In genomic region chr1:241817331-241817792, GRCh38 we compare ENCODE assay signal across 16 cellular contexts. TPM values are rescaled to one million over a fixed set of nuclear protein-coding genes. Genes with fewer than 3 reads are reported as not detected.
A peak's percentile ranks its signal among the peaks of the same experiment; 100 is the strongest.
DNase-seq lines count a peak whose midpoint lies in the region; ATAC-seq and TF ChIP-seq lines count a peak whose summit lies in the region.
"Had no signal": no experiment of that assay in that cellular context is flagged by ENCODE, and none has a peak within 500 bp of the region (broad histone marks: within the 10 kb centered on the region; RNA-seq: fewer than 3 reads in every experiment).

No MANE protein-coding gene starts in this region.

- H3K9me3 ChIP-seq in HEK293 (ENCODE audit: control insufficient read depth, insufficient read depth, low read depth, low read length) (no peaks in the 10 kb centered on the region), left lung (no peaks in the 10 kb centered on the region)

- CTCF ChIA-PET in HEK293 (lab: Yijun Ruan, JAX): interaction anchor here (0.6 to 1.2 kb wide), 3 partner anchors 9 to 148 kb away, joined by 3 read pairs; no protein-coding TSS in a partner anchor

- in situ Hi-C loops in astrocyte of the spinal cord (cut with HindIII; ENCODE audit: low sequenced_read_pairs): no loop called here

- no peak overlapping the region for H3K4me3 ChIP-seq in HEK293 (ENCODE audit: low read depth, low read length)
- no peak overlapping the region for H3K4me3 ChIP-seq in astrocyte of the spinal cord (ENCODE audit: low read depth, low read length)
- H3K4me3 ChIP-seq in left lung: no peak overlapping the region
- H3K4me3 ChIP-seq: GM23338 had no signal

- no peak overlapping the region for H3K27ac ChIP-seq in HEK293 (ENCODE audit: extremely low read depth, low read depth, low read length)
- H3K27ac ChIP-seq in left lung: no peak overlapping the region

- H3K27me3 ChIP-seq in left lung: no peaks in the 10 kb centered on the region

- H3K4me1 ChIP-seq in HEK293 (ENCODE audit: control insufficient read depth, insufficient read depth, low read length): no peaks in the 10 kb centered on the region
- no peaks in the 10 kb centered on the region for H3K4me1 ChIP-seq in left lung

- no peaks in the 10 kb centered on the region for H3K36me3 ChIP-seq in HEK293 (ENCODE audit: control insufficient read depth in 2 of 2, insufficient read depth in 1 of 2, low read length in 2 of 2)
- H3K36me3 ChIP-seq in left lung: no peaks in the 10 kb centered on the region

- intact Hi-C loops in left lung (cut with DNase I): no loop called here

- ATAC-seq in left lung (peak; percentile 43), HG03342 (IDR thresholded peaks at IDR 0.05; ENCODE audit: unreplicated experiment) (no peak)
- ATAC-seq: CD8-positive, alpha-beta T cell; GM23338; left cardiac atrium had no signal

- peak; percentile 18 for DNase-seq in AG20443 (ENCODE audit: low spot score)
- peak; percentile 81 for DNase-seq in astrocyte of the spinal cord (ENCODE audit: low read depth, low spot score)
- DNase-seq in left lung: no peak
- no peak for DNase-seq in activated CD4-positive, alpha-beta T cell treated with anti-CD3 and anti-CD28 coated beads, Interleukin-2, amount 50 U/mL, for 48 hours
- no peak for DNase-seq in HuH-7.5 (ENCODE audit: low spot score)
- no peak for DNase-seq in NK-92 (lab: John Stamatoyannopoulos, UW; ENCODE audit: unreplicated experiment)
- DNase-seq: activated CD4-positive, CD25-positive, alpha-beta regulatory T cell; activated naive CD4-positive, alpha-beta T cell treated with Interleukin-2 at 50 U/mL for 16 hours; CD8-positive, alpha-beta T cell; GF-D8; left cardiac atrium; NCI-H1417 treated with DMSO at 0.1 percent for 48 hours; NCI-H345 had no signal

- POLR2A ChIA-PET in HEK293 (lab: Yijun Ruan, JAX): no interaction called here

- TF ChIP-seq CTCF in HEK293 (tag by site-specific recombination; IDR thresholded peaks at IDR 0.05) (no peak), astrocyte of the spinal cord (IDR thresholded peaks at IDR 0.05; ENCODE audit: low read depth, low read length) (no peak), left lung (IDR thresholded peaks at IDR 0.05) (no peak)

TF ChIP-seq in HEK293, 187 proteins besides CTCF, POLR2A, EP300 and RAD21:
- no peak for TF ChIP-seq ZNF76 (tag by site-specific recombination; IDR thresholded peaks at IDR 0.05; ENCODE audit: borderline replicate concordance, low read depth)
- TF ChIP-seq ZNF501 (tag by site-specific recombination; IDR thresholded peaks at IDR 0.05): no peak
- TF ChIP-seq, protein P1, sequence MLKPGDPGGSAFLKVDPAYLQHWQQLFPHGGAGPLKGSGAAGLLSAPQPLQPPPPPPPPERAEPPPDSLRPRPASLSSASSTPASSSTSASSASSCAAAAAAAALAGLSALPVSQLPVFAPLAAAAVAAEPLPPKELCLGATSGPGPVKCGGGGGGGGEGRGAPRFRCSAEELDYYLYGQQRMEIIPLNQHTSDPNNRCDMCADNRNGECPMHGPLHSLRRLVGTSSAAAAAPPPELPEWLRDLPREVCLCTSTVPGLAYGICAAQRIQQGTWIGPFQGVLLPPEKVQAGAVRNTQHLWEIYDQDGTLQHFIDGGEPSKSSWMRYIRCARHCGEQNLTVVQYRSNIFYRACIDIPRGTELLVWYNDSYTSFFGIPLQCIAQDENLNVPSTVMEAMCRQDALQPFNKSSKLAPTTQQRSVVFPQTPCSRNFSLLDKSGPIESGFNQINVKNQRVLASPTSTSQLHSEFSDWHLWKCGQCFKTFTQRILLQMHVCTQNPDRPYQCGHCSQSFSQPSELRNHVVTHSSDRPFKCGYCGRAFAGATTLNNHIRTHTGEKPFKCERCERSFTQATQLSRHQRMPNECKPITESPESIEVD (tag by site-specific recombination; IDR thresholded peaks at IDR 0.05): peak; percentile 52
- peak; percentile 31; the same call in 1 of the 2 replicates for TF ChIP-seq ZBTB21 (tag by site-specific recombination; IDR thresholded peaks at IDR 0.05)
- TF ChIP-seq ZNF561 (tag by site-specific recombination; IDR thresholded peaks at IDR 0.05; ENCODE audit: borderline replicate concordance): no peak
- TF ChIP-seq HOXC10 (CRISPR knock-in tag; IDR thresholded peaks at IDR 0.05): 0 out of 2 replicates have a peak, but pooled peaks have one; percentile 42

RNA-seq across cellular contexts. Expression of gene EXO1, which starts 30.6 kb away (rescaled TPM):
- 1 to 10 TPM; 4.0 to 5.6 TPM for total RNA-seq in left lung

Comparison
In these comparisons a context has a peak if more than half of its experiments do, and no peak if none do; other contexts are left out.
1. DNase-seq: peak in AG20443 (single experiment) and astrocyte of the spinal cord (single experiment); none in left lung (0 of 2), activated CD4-positive, alpha-beta T cell treated with anti-CD3 and anti-CD28 coated beads, Interleukin-2, amount 50 U/mL, for 48 hours (0 of 2), HuH-7.5 (single experiment) and NK-92 (single experiment).